34 cellular contexts compared by ENCODE assay signal in the genomic region with DNA sequence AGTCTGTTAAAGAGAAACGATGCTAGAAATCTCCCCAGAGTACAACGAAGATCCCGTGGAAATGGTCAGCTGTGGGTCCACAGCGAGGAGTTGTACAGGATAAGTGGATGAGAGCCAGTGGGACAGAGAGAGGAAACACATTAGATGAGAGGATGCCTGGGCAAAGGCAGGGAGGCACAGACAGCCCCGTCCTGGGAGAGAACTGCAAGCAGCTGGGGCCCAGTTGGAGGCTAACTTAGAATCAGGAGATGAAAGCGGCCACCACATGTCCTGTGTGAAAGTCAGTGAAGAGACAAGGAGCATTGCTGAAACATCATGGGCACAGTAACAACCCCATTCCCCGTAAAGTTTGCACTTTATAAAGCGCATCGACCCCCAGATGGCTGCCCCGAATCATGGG.
"Had no signal": no experiment of that assay in that cellular context is flagged by ENCODE, and none has a peak within 500 bp of the region (broad histone marks: within the 10 kb centered on the region; RNA-seq: fewer than 3 reads in every experiment).

No MANE protein-coding gene starts in this region.

- ATAC-seq: activated CD4-positive, alpha-beta T cell treated with anti-CD3 and anti-CD28 coated beads for 36 hours; activated CD4-positive, CD25-positive, alpha-beta regulatory T cell treated with anti-CD3 and anti-CD28 coated beads, Interleukin-2, amount 50 U/mL, for 24 hours; activated CD8-positive, alpha-beta memory T cell treated with anti-CD3 and anti-CD28 coated beads, Interleukin-2, amount 10 ng/mL, durations not matched to agents 7 days and 5 days; activated CD8-positive, alpha-beta T cell treated with anti-CD3 and anti-CD28 coated beads, Interleukin-2, amount 10 ng/mL, durations not matched to agents 7 days and 5 days; activated naive CD4-positive, alpha-beta T cell treated with anti-CD3 and anti-CD28 coated beads, Interleukin-2, amount 50 U/mL, for 72 hours; body of pancreas; WTC11 had no signal

- H3K4me1 Mint-ChIP-seq: activated CD4-positive, alpha-beta memory T cell treated with anti-CD3 and anti-CD28 coated beads, Interleukin-2, amount 10 ng/mL, durations not matched to agents 7 days and 5 days; activated CD4-positive, alpha-beta T cell treated with anti-CD3 and anti-CD28 coated beads, Interleukin-2, amount 10 ng/mL, durations not matched to agents 7 days and 5 days; activated CD8-positive, alpha-beta memory T cell treated with anti-CD3 and anti-CD28 coated beads, Interleukin-2, amount 10 ng/mL, durations not matched to agents 7 days and 5 days; activated naive CD8-positive, alpha-beta T cell treated with anti-CD3 and anti-CD28 coated beads for 36 hours; central memory CD8-positive, alpha-beta T cell; WTC11 had no signal

- H3K36me3 Mint-ChIP-seq: activated CD8-positive, alpha-beta memory T cell treated with anti-CD3 and anti-CD28 coated beads, Interleukin-2, amount 10 ng/mL, durations not matched to agents 7 days and 5 days; activated naive CD4-positive, alpha-beta T cell treated with anti-CD3 and anti-CD28 coated beads, Interleukin-2, amount 50 U/mL, for 72 hours; WTC11 had no signal

- H3K27ac Mint-ChIP-seq: activated CD4-positive, alpha-beta memory T cell treated with anti-CD3 and anti-CD28 coated beads, Interleukin-2, amount 10 ng/mL, durations not matched to agents 7 days and 5 days; activated CD4-positive, alpha-beta T cell treated with anti-CD3 and anti-CD28 coated beads for 36 hours; activated CD4-positive, alpha-beta T cell treated with anti-CD3 and anti-CD28 coated beads, Interleukin-2, amount 10 ng/mL, durations not matched to agents 7 days and 5 days; activated CD8-positive, alpha-beta memory T cell treated with anti-CD3 and anti-CD28 coated beads, Interleukin-2, amount 10 ng/mL, durations not matched to agents 7 days and 5 days; activated CD8-positive, alpha-beta T cell treated with anti-CD3 and anti-CD28 coated beads, Interleukin-2, amount 10 ng/mL, durations not matched to agents 7 days and 5 days; activated naive CD4-positive, alpha-beta T cell treated with anti-CD3 and anti-CD28 coated beads, Interleukin-2, amount 50 U/mL, for 72 hours; activated naive CD8-positive, alpha-beta T cell treated with anti-CD3 and anti-CD28 coated beads for 36 hours; activated T-cell treated with anti-CD3 and anti-CD28 coated beads, Interleukin-2, amount 50 U/mL, for 24 hours; activated T-helper 2 cell treated with anti-CD3 and anti-CD28 coated beads, Interferon-gamma antibody, Interleukin-2, Interleukin-4, amounts not matched to agents 10 μg/mL and 5 μg/mL and 100 μg/mL, durations not matched to agents 14 hours and 24 hours and 36 hours; T-helper 1 cell treated with Interleukin-12 subunit alpha and Interleukin-12 subunit beta and Interleukin-4 antibody, amounts not matched to agents 30 μg/mL and 1 μg/mL, for 36 hours; T-helper 2 cell treated with Interferon-gamma antibody and Interleukin-4, amounts not matched to agents 5 μg/mL and 100 μg/mL, for 36 hours; WTC11 had no signal

- H3K4me3 Mint-ChIP-seq: activated CD4-positive, alpha-beta memory T cell treated with anti-CD3 and anti-CD28 coated beads, Interleukin-2, amount 10 ng/mL, durations not matched to agents 7 days and 5 days; activated CD4-positive, alpha-beta T cell treated with anti-CD3 and anti-CD28 coated beads for 36 hours; activated CD4-positive, alpha-beta T cell treated with anti-CD3 and anti-CD28 coated beads, Interleukin-2, amount 10 ng/mL, durations not matched to agents 7 days and 5 days; activated CD8-positive, alpha-beta memory T cell treated with anti-CD3 and anti-CD28 coated beads, Interleukin-2, amount 10 ng/mL, durations not matched to agents 7 days and 5 days; activated CD8-positive, alpha-beta T cell treated with anti-CD3 and anti-CD28 coated beads, Interleukin-2, amount 10 ng/mL, durations not matched to agents 7 days and 5 days; activated naive CD8-positive, alpha-beta T cell treated with anti-CD3 and anti-CD28 coated beads for 36 hours; activated T-cell treated with anti-CD3 and anti-CD28 coated beads, Interleukin-2, amount 50 U/mL, for 24 hours; central memory CD8-positive, alpha-beta T cell; T-helper 1 cell treated with Interleukin-12 subunit alpha and Interleukin-12 subunit beta and Interleukin-4 antibody, amounts not matched to agents 30 μg/mL and 1 μg/mL, for 36 hours; T-helper 2 cell treated with Interferon-gamma antibody and Interleukin-4, amounts not matched to agents 5 μg/mL and 100 μg/mL, for 36 hours; WTC11 had no signal

- H3K9me3 Mint-ChIP-seq: activated CD4-positive, alpha-beta memory T cell treated with anti-CD3 and anti-CD28 coated beads, Interleukin-2, amount 10 ng/mL, durations not matched to agents 7 days and 5 days; activated CD4-positive, alpha-beta T cell treated with anti-CD3 and anti-CD28 coated beads, Interleukin-2, amount 10 ng/mL, durations not matched to agents 7 days and 5 days; activated naive CD4-positive, alpha-beta T cell treated with anti-CD3 and anti-CD28 coated beads, Interleukin-2, amount 50 U/mL, for 72 hours; activated naive CD8-positive, alpha-beta T cell treated with anti-CD3 and anti-CD28 coated beads for 36 hours; activated T-cell treated with anti-CD3 and anti-CD28 coated beads, Interleukin-2, amount 50 U/mL, for 24 hours; activated T-helper 2 cell treated with anti-CD3 and anti-CD28 coated beads, Interferon-gamma antibody, Interleukin-2, Interleukin-4, amounts not matched to agents 10 μg/mL and 5 μg/mL and 100 μg/mL, durations not matched to agents 14 hours and 24 hours and 36 hours; central memory CD8-positive, alpha-beta T cell; T-helper 1 cell treated with Interleukin-12 subunit alpha and Interleukin-12 subunit beta and Interleukin-4 antibody, amounts not matched to agents 30 μg/mL and 1 μg/mL, for 36 hours; T-helper 2 cell treated with Interferon-gamma antibody and Interleukin-4, amounts not matched to agents 5 μg/mL and 100 μg/mL, for 36 hours; WTC11 had no signal

- DNase-seq: activated CD4-positive, alpha-beta memory T cell treated with anti-CD3 and anti-CD28 coated beads, Interleukin-2, amount 10 ng/mL, durations not matched to agents 7 days and 5 days; activated CD4-positive, alpha-beta T cell treated with anti-CD3 and anti-CD28 coated beads for 1 hour; activated CD4-positive, alpha-beta T cell treated with anti-CD3 and anti-CD28 coated beads for 36 hours; activated CD4-positive, alpha-beta T cell treated with anti-CD3 and anti-CD28 coated beads for 48 hours; activated CD4-positive, alpha-beta T cell treated with anti-CD3 and anti-CD28 coated beads, Interleukin-2, amount 10 ng/mL, durations not matched to agents 7 days and 5 days; activated CD4-positive, alpha-beta T cell treated with anti-CD3 and anti-CD28 coated beads, Interleukin-2, amount 50 U/mL, for 48 hours; activated CD4-positive, CD25-positive, alpha-beta regulatory T cell; activated CD8-positive, alpha-beta memory T cell treated with anti-CD3 and anti-CD28 coated beads for 24 hours; activated CD8-positive, alpha-beta memory T cell treated with anti-CD3 and anti-CD28 coated beads, Interleukin-2, amount 10 ng/mL, durations not matched to agents 7 days and 5 days; activated CD8-positive, alpha-beta memory T cell treated with anti-CD3 and anti-CD28 coated beads, Interleukin-2, amount 50 U/mL, for 48 hours; activated CD8-positive, alpha-beta T cell treated with anti-CD3 and anti-CD28 coated beads, Interleukin-2, amount 10 ng/mL, durations not matched to agents 7 days and 5 days; activated effector memory CD4-positive, alpha-beta T cell treated with Interleukin-2 at 50 U/mL for 16 hours; activated gamma-delta T cell; activated naive CD4-positive, alpha-beta T cell treated with anti-CD3 and anti-CD28 coated beads, Interleukin-2, amount 50 U/mL, for 16 hours; activated naive CD4-positive, alpha-beta T cell treated with Interleukin-2 at 50 U/mL for 16 hours; activated naive CD8-positive, alpha-beta T cell treated with anti-CD3 and anti-CD28 coated beads for 36 hours; activated T-cell treated with anti-CD3 and anti-CD28 coated beads, Interleukin-2, amount 50 U/mL, for 24 hours; activated T-cell treated with anti-CD3 and anti-CD28 coated beads, Interleukin-2, amount 50 U/mL, for 48 hours; adrenal gland; amniotic stem cell; aorta; body of pancreas; caudate nucleus; T-helper 1 cell; T-helper 2 cell; T-helper 9 cell; WERI-Rb-1 had no signal
